Comparison of ENCODE assay signal across 8 cellular contexts in the genomic region with DNA sequence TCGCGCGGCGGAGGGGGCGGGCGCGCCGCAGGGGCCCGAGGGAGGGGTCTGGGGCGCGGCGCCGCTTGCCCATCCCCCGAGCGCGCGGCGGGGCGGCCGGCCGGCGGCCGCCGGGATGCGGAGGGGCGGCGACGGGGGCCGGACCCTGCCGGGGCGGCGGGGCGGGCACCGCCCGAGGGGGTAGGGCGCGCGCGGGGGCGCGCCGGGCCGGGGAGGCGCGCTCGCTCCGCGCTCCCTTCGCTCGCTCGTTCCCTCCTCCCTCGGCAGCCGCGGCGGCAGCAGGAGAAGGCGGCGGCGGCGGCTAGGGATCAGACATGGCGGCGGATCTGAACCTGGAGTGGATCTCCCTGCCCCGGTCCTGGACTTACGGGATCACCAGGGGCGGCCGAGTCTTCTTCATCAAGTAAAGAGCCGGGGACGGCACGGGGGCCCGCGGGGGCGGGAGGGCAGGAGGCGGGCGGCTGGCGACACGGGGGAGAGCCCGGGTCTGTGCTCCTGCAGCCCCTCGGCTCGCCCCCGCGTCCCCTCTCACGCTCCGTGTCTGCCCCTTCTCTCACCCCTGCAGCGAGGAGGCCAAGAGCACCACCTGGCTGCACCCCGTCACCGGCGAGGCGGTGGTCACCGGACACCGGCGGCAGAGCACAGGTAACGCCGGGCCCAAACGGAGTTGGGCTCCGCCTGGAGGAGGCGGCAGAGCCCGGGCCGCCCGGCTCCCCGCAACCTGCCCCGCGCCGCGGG. TPM values are rescaled to one million over a fixed set of nuclear protein-coding genes. Genes with fewer than 3 reads are reported as not detected.
DNase-seq lines count a peak whose midpoint lies in the region; ATAC-seq and TF ChIP-seq lines count a peak whose summit lies in the region.

TSS of gene PLEKHA5 (plus strand) at position 248 of the 738 bp plus-strand sequence. CDS start at position 315, 67 bp downstream.

- H3K4me3 Mint-ChIP-seq in T-helper 2 cell treated with Interferon-gamma antibody and Interleukin-4, amounts not matched to agents 5 μg/mL and 100 μg/mL, for 36 hours, result peak within 1 kb of the TSS; percentile 89

- TF ChIP-seq CTCF in GM13977 (IDR thresholded peaks at IDR 0.05; ENCODE audit: extremely low read depth, insufficient read depth, missing control alignments), result no peak

- peak within 1 kb of the TSS; percentile 96 for H3K4me3 ChIP-seq in iPS-20b (ENCODE audit: low read length)

- peak within 1 kb of the TSS; percentile 94 for H3K27ac ChIP-seq in caudate nucleus (ENCODE audit: low read depth, low read length)
- H3K27ac ChIP-seq in iPS-20b (ENCODE audit: low read length), result peak within 1 kb of the TSS; percentile 93

- H3K4me1 ChIP-seq in iPS-20b (ENCODE audit: insufficient read depth, low read length), result peaks cover 23% of the 10 kb centered on the region; the same call in 1 of the 2 replicates

- intact Hi-C loops in sciatic nerve (cut with DNase I), result no loop called here

- peak within 1 kb of the TSS; percentile 93 for H3K9ac ChIP-seq in iPS-20b (ENCODE audit: low read depth, low read length)

- peaks cover 14% of the 10 kb centered on the region for H3K9me3 Mint-ChIP-seq in T-helper 2 cell treated with Interferon-gamma antibody and Interleukin-4, amounts not matched to agents 5 μg/mL and 100 μg/mL, for 36 hours

- H3K27ac Mint-ChIP-seq in T-helper 2 cell treated with Interferon-gamma antibody and Interleukin-4, amounts not matched to agents 5 μg/mL and 100 μg/mL, for 36 hours, result peak within 1 kb of the TSS; percentile 42

- no peaks in the 10 kb centered on the region for H3K27me3 ChIP-seq in iPS-20b (ENCODE audit: insufficient read depth, low read length)

- H3K36me3 ChIP-seq in iPS-20b (ENCODE audit: insufficient read depth, low read depth, low read length), result peaks cover 27% of the 10 kb centered on the region

- peaks cover 20% of the 10 kb centered on the region for H3K9me3 ChIP-seq in iPS-20b (ENCODE audit: insufficient read depth, low read depth, low read length)

- ATAC-seq in sciatic nerve, result peak; percentile 86
- no peak for ATAC-seq in HG03571 (IDR thresholded peaks at IDR 0.05; ENCODE audit: unreplicated experiment)

- peaks cover 34% of the 10 kb centered on the region for H3K27me3 Mint-ChIP-seq in T-helper 2 cell treated with Interferon-gamma antibody and Interleukin-4, amounts not matched to agents 5 μg/mL and 100 μg/mL, for 36 hours (ENCODE audit: low read depth)

- peaks cover 12% of the 10 kb centered on the region for H3K4me1 Mint-ChIP-seq in T-helper 2 cell treated with Interferon-gamma antibody and Interleukin-4, amounts not matched to agents 5 μg/mL and 100 μg/mL, for 36 hours (ENCODE audit: low read depth)

- peaks cover 1% of the 10 kb centered on the region for H3K36me3 Mint-ChIP-seq in T-helper 2 cell treated with Interferon-gamma antibody and Interleukin-4, amounts not matched to agents 5 μg/mL and 100 μg/mL, for 36 hours (ENCODE audit: low read depth)

- DNase-seq in A172 (ENCODE audit: low spot score) (peak; percentile 36), GM13977 (ENCODE audit: low spot score) (peak; percentile 48), NCI-H1092 (lab: John Stamatoyannopoulos, UW) (peak; percentile 55), caudate nucleus (lab: John Stamatoyannopoulos, UW) (peak in 53 of 61 donors; percentile 5 to 83 (median 52)), sciatic nerve (ENCODE audit: low spot score) (peak; percentile 80)
- peak; percentile 14 for DNase-seq in T-helper 2 cell treated with Interferon-gamma antibody and Interleukin-4, amounts not matched to agents 5 μg/mL and 100 μg/mL, for 36 hours (ENCODE audit: low spot score)

- in situ Hi-C loops in GM13977 (cut with MboI; ENCODE audit: low pct_unique_long_range_greater_than_20kb, low sequenced_read_pairs, unreplicated experiment), result no loop called here

RNA-seq across cellular contexts. Expression of gene PLEKHA5, which starts in this region (rescaled TPM):
- total RNA-seq in A172 (2014; rRNA removed; shearing (Covaris generic)), result 9.9 and 10.8 TPM in 2 replicates
- 44.1 TPM for total RNA-seq in sciatic nerve

Comparison
In these comparisons a context has a peak if more than half of its experiments do, and no peak if none do; other contexts are left out.
1. DNase-seq: peak in every context shown above with its lines; median percentile 80 in sciatic nerve; 55 in NCI-H1092; 52 in caudate nucleus; 48 in GM13977; 36 in A172; 14 in T-helper 2 cell treated with Interferon-gamma antibody and Interleukin-4, amounts not matched to agents 5 μg/mL and 100 μg/mL, for 36 hours.